ENCODE assay signal across 22 cellular contexts in the genomic region with DNA sequence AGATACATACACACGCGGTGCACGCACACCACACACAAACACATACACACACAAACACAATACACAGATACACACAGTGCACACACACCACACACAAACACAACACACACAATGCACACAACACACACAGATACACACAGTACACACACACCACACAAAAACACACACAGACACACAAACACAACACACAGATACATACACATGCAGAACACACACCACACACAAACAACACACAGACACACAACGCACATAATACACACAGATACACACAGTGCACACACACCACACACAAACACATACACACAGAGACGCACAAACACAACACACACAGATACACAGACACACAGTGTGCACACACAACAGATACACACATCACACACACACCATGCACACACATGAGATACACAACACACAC. TPM values are rescaled to one million over a fixed set of nuclear protein-coding genes. Genes with fewer than 3 reads are reported as not detected.
DNase-seq lines count a peak whose midpoint lies in the region; ATAC-seq, FAIRE-seq and TF ChIP-seq lines count a peak whose summit lies in the region.
"Had no signal": no experiment of that assay in that cellular context is flagged by ENCODE, and none has a peak within 500 bp of the region (broad histone marks: within the 10 kb centered on the region; RNA-seq: fewer than 3 reads in every experiment).

No MANE protein-coding gene starts in this region.

- POLR2A ChIA-PET in HepG2 (lab: Yijun Ruan, JAX), result no interaction called here
- POLR2A ChIA-PET in HEK293T (lab: Yijun Ruan, JAX), result no interaction called here
- POLR2A ChIA-PET in H1 (lab: Charles Lee; ENCODE audit: partially characterized antibody), result no interaction called here

- H4K91ac ChIP-seq in H1 (replicated peaks; ENCODE audit: insufficient read length, low read length), result peak overlapping the region; percentile 54
- no peak overlapping the region for H4K91ac ChIP-seq in trophoblast cell (ENCODE audit: low read depth, low read length)

- H3K36me3 ChIP-seq in HepG2 (replicated peaks in 1 of 2; ENCODE audit: control insufficient read depth in 1 of 2, insufficient read depth in 2 of 2, low read length in 2 of 2), result no peaks in the 10 kb centered on the region
- no peaks in the 10 kb centered on the region for H3K36me3 ChIP-seq in right lobe of liver
- H3K36me3 ChIP-seq in H1 (ENCODE audit: control insufficient read depth in 2 of 4, insufficient read depth in 4 of 4, low read length in 3 of 4), result no peaks in the 10 kb centered on the region; a peak in 1 of 8 replicates
- no peaks in the 10 kb centered on the region for H3K36me3 ChIP-seq in trophoblast cell (ENCODE audit: control insufficient read depth in 1 of 2, insufficient read depth in 2 of 2, low read length in 2 of 2)

- TF ChIP-seq CTCF in HepG2 (CRISPR knock-in tag; IDR thresholded peaks at IDR 0.05) (no peak), right lobe of liver (IDR thresholded peaks at IDR 0.05) (no peak), H1 (IDR thresholded peaks at IDR 0.05; ENCODE audit: control extremely low read depth in 1 of 3, insufficient read depth in 1 of 3, low read depth in 1 of 3, low read length in 3 of 3) (no peak)

- peak overlapping the region; percentile 85 for H3K4ac ChIP-seq in H1 (replicated peaks; ENCODE audit: insufficient read length, low read depth, low read length)
- no peak overlapping the region for H3K4ac ChIP-seq in trophoblast cell (ENCODE audit: low read depth, low read length)

- TF ChIP-seq POLR2A in HepG2 (IDR thresholded peaks at IDR 0.05; ENCODE audit: insufficient read depth in 1 of 2, low read depth in 2 of 2, low read length in 2 of 2), result no peak
- TF ChIP-seq POLR2A in right lobe of liver (IDR thresholded peaks at IDR 0.05), result no peak
- no peak for TF ChIP-seq POLR2A in H1 (IDR thresholded peaks at IDR 0.05; ENCODE audit: control extremely low read depth in 1 of 2, low read depth in 2 of 2, low read length in 2 of 2)

- no peak overlapping the region for H2AFZ ChIP-seq in HepG2 (ENCODE audit: low read length)
- H2AFZ ChIP-seq in H1 (ENCODE audit: low read length), result no peak overlapping the region
- no peak overlapping the region for H2AFZ ChIP-seq in trophoblast cell (ENCODE audit: insufficient read depth, low read length, poor library complexity)

- CTCF ChIA-PET in HepG2 (lab: Yijun Ruan, JAX; ENCODE audit: low intra/inter-chr PET ratio, low total read pairs), result no interaction called here
- CTCF ChIA-PET in HEK293T (lab: Yijun Ruan, JAX), result no interaction called here
- CTCF ChIA-PET in H1 (lab: Charles Lee; ENCODE audit: partially characterized antibody), result interaction anchor here (0.6 to 2.7 kb wide), 2 partner anchors 28 to 44 kb away, joined by 3 to 8 read pairs; no protein-coding TSS in a partner anchor

- H3K27me3 ChIP-seq in HepG2 (ENCODE audit: control insufficient read depth in 1 of 2, insufficient read depth in 2 of 2, low read length in 2 of 2), result peaks cover 3 to 17% of the 10 kb centered on the region in 2 experiments; a peak in 4 of 5 replicates
- no peaks in the 10 kb centered on the region for H3K27me3 ChIP-seq in right lobe of liver
- H3K27me3 ChIP-seq in H1 (replicated peaks in 1 of 4; ENCODE audit: control insufficient read depth in 3 of 4, extremely low read depth in 1 of 4, insufficient read depth in 3 of 4, low read length in 3 of 4), result no peaks in the 10 kb centered on the region; a peak in 1 of 7 replicates
- no peaks in the 10 kb centered on the region for H3K27me3 ChIP-seq in trophoblast cell (ENCODE audit: insufficient read depth, low read length)

- H3K4me1 ChIP-seq in HepG2 (ENCODE audit: insufficient read depth, low read length), result peaks cover 50% of the 10 kb centered on the region
- H3K4me1 ChIP-seq in right lobe of liver, result no peaks in the 10 kb centered on the region
- 0 out of 7 replicates have a peak, but pooled peaks cover 0 to 3% (median 0%) of the 10 kb centered on the region in 4 experiments for H3K4me1 ChIP-seq in H1 (replicated peaks in 1 of 4; ENCODE audit: control insufficient read depth in 3 of 4, insufficient read depth in 4 of 4, low read length in 3 of 4)
- H3K4me1 ChIP-seq in trophoblast cell (ENCODE audit: control insufficient read depth in 1 of 2, insufficient read depth in 2 of 2, low read length in 2 of 2), result no peaks in the 10 kb centered on the region

- peak overlapping the region; percentile 61 for H2BK5ac ChIP-seq in H1 (ENCODE audit: low read depth, low read length)
- no peak overlapping the region for H2BK5ac ChIP-seq in trophoblast cell (ENCODE audit: low read depth, low read length, poor library complexity)

- TF ChIP-seq RAD21 in HepG2 (CRISPR knock-in tag; IDR thresholded peaks at IDR 0.05), result no peak
- TF ChIP-seq RAD21 in H1 (IDR thresholded peaks at IDR 0.05 in 1 of 2, conservative IDR thresholded peaks at IDR 0.05 in 1 of 2; ENCODE audit: low read depth in 2 of 2, low read length in 2 of 2), result no peak

- H3K56ac ChIP-seq in H1 (replicated peaks; ENCODE audit: insufficient read length, low read depth, low read length), result peak overlapping the region; percentile 82

- DNase-seq in HepG2 (ENCODE audit: low spot score) (no peak), right lobe of liver (no peak), HEK293T (ENCODE audit: extremely low spot score) (no peak), H1 (ENCODE audit: low read depth in 1 of 2, low spot score in 2 of 2) (no peak), trophoblast cell (no peak), NCI-H82 treated with DMSO at 0.1 percent for 48 hours (lab: John Stamatoyannopoulos, UW; ENCODE audit: unreplicated experiment) (no peak), NCI-H82 (lab: John Stamatoyannopoulos, UW) (no peak)
- DNase-seq: 8988T; Calu3; CD4-positive, alpha-beta memory T cell; EL; GOT3; H9; Kasumi-1; KG1 had no signal

- no peaks in the 10 kb centered on the region for H3K79me2 ChIP-seq in HepG2 (ENCODE audit: insufficient read depth, low read length)
- H3K79me2 ChIP-seq in H1 (ENCODE audit: control insufficient read depth in 1 of 2, insufficient read depth in 2 of 2, low read length in 2 of 2), result no peaks in the 10 kb centered on the region
- no peaks in the 10 kb centered on the region for H3K79me2 ChIP-seq in trophoblast cell (ENCODE audit: control insufficient read depth, insufficient read depth, low read length, poor library complexity)

- no peak overlapping the region for H4K5ac ChIP-seq in H1 (ENCODE audit: insufficient read length, low read depth, low read length)

- TF ChIP-seq EP300 in HepG2 (IDR thresholded peaks at IDR 0.05; ENCODE audit: low read depth in 2 of 2, low read length in 2 of 2) (no peak), HepG2 (CRISPR knock-in tag; IDR thresholded peaks at IDR 0.05; ENCODE audit: borderline replicate concordance) (no peak), H1 (IDR thresholded peaks at IDR 0.05; ENCODE audit: borderline replicate concordance in 1 of 2, low read depth in 2 of 2, low read length in 2 of 2) (no peak)

- no TSS peak for BruUV-seq in HepG2 (replicated peaks; lab: Mats Ljungman, UMichigan)

- H4K8ac ChIP-seq in H1 (ENCODE audit: extremely low read depth, insufficient read depth, low read length) (no peak overlapping the region), trophoblast cell (ENCODE audit: low read depth, low read length) (no peak overlapping the region)

- H3K14ac ChIP-seq in H1 (ENCODE audit: insufficient read length), result peak overlapping the region; percentile 77
- no peak overlapping the region for H3K14ac ChIP-seq in trophoblast cell (ENCODE audit: low read length)

- ATAC-seq in HepG2 (no peak), right lobe of liver (no peak), HG03196 (IDR thresholded peaks at IDR 0.05; ENCODE audit: unreplicated experiment) (no peak)

- no peak overlapping the region for H4K12ac ChIP-seq in trophoblast cell (ENCODE audit: low read depth, low read length)

- H3K9ac ChIP-seq in HepG2 (ENCODE audit: insufficient read depth, low read depth, low read length), result no peak overlapping the region
- no peak overlapping the region for H3K9ac ChIP-seq in H1 (replicated peaks in 1 of 4; ENCODE audit: extremely low read depth in 1 of 4, low read depth in 3 of 4, low read length in 3 of 4)
- H3K9ac ChIP-seq in trophoblast cell (ENCODE audit: low read length), result no peak overlapping the region

- H2BK12ac ChIP-seq in H1 (ENCODE audit: low read depth, low read length), result peak overlapping the region; percentile 64; the same call in 1 of the 2 replicates
- no peak overlapping the region for H2BK12ac ChIP-seq in trophoblast cell (ENCODE audit: low read length)

- H3K4me3 ChIP-seq in HepG2 (replicated peaks in 1 of 3; ENCODE audit: insufficient read depth in 1 of 3, low read depth in 2 of 3, low read length in 3 of 3) (no peak overlapping the region), right lobe of liver (no peak overlapping the region), H1 (ENCODE audit: extremely low read depth in 1 of 4, insufficient read depth in 2 of 4, low read depth in 3 of 4, low read length in 4 of 4) (no peak overlapping the region), trophoblast cell (ENCODE audit: low read depth, low read length) (no peak overlapping the region)

- H2BK120ac ChIP-seq in H1 (replicated peaks; ENCODE audit: low read depth, low read length) (peak overlapping the region; percentile 43), trophoblast cell (ENCODE audit: insufficient read depth, low read length, poor library complexity) (no peak overlapping the region)

- H2AK5ac ChIP-seq in H1 (ENCODE audit: low read depth, low read length), result peak overlapping the region; percentile 99
- no peak overlapping the region for H2AK5ac ChIP-seq in trophoblast cell (ENCODE audit: low read length)

- in situ Hi-C loops in HepG2 (cut with HindIII; ENCODE audit: extremely low pct_ligation_motif_present, low pct_unique_long_range_greater_than_20kb), result no loop called here

- H2BK20ac ChIP-seq in H1 (ENCODE audit: low read length), result no peak overlapping the region

- H3K18ac ChIP-seq in H1 (ENCODE audit: extremely low read depth, low read length) (no peak overlapping the region), trophoblast cell (ENCODE audit: low read length) (no peak overlapping the region)

- H3K4me2 ChIP-seq in HepG2 (ENCODE audit: low read depth, low read length) (no peak overlapping the region), H1 (ENCODE audit: insufficient read depth in 1 of 2, low read depth in 2 of 2, low read length in 2 of 2) (no peak overlapping the region), trophoblast cell (ENCODE audit: low read length) (no peak overlapping the region)

- peaks cover 25% of the 10 kb centered on the region for H3K23me2 ChIP-seq in H1 (ENCODE audit: low read depth, low read length)

- peak overlapping the region; percentile 50 for H2BK15ac ChIP-seq in H1 (ENCODE audit: low read length)

- H3K23ac ChIP-seq in H1 (ENCODE audit: insufficient read length), result peak overlapping the region; percentile 20
- peak overlapping the region; percentile 8 for H3K23ac ChIP-seq in trophoblast cell (ENCODE audit: low read length)

- no peak overlapping the region for H3K27ac ChIP-seq in HepG2 (ENCODE audit: extremely low read length, insufficient read depth, low read length)
- no peak overlapping the region for H3K27ac ChIP-seq in right lobe of liver
- H3K27ac ChIP-seq in H1 (ENCODE audit: low read depth, low read length), result no peak overlapping the region
- H3K27ac ChIP-seq in trophoblast cell (ENCODE audit: low read depth, low read length), result no peak overlapping the region
- H3K27ac ChIP-seq: C4-2B, HL-60 had no signal

- no peaks in the 10 kb centered on the region; the same call in 1 of the 2 replicates for H3K79me1 ChIP-seq in H1 (ENCODE audit: low read depth, low read length)
- no peaks in the 10 kb centered on the region for H3K79me1 ChIP-seq in trophoblast cell (ENCODE audit: low read length)

- FAIRE-seq in HepG2 (lab: Jason Lieb, UNC) (no peak), H1 (lab: Jason Lieb, UNC) (no peak)
- FAIRE-seq: GM12891 had no signal

- no peaks in the 10 kb centered on the region for H4K20me1 ChIP-seq in HepG2 (ENCODE audit: insufficient read depth, low read length)
- peaks cover 0 to 20% of the 10 kb centered on the region in 2 experiments for H4K20me1 ChIP-seq in H1 (replicated peaks in 1 of 2; ENCODE audit: control insufficient read depth in 1 of 2, insufficient read depth in 2 of 2, low read length in 2 of 2)

- 75% methylated on average over 4 of the region's 5 CpGs for WGBS in HepG2 (ENCODE audit: low lambda C conversion rate)
- 58% methylated on average over 3 of the region's 5 CpGs for WGBS in right lobe of liver (ENCODE audit: insufficient coverage, low coverage, low lambda C conversion rate, missing lambda C conversion rate)
- 93% methylated on average over 5 of the region's 5 CpGs; no CpG with 5 or more reads in 1 of the 2 experiments for WGBS in H1 (ENCODE audit: extremely low coverage in 1 of 2, insufficient coverage in 1 of 2, insufficient read length in 1 of 2, insufficient replicate concordance in 2 of 2, low coverage in 1 of 2, low lambda C conversion rate in 2 of 2, missing lambda C conversion rate in 1 of 2), 2 experiments
- WGBS in trophoblast cell (ENCODE audit: extremely low coverage, insufficient coverage, insufficient read length), result no CpG with 5 or more reads among the region's 5 CpGs

- intact Hi-C loops in HepG2 (cut with micrococcal nuclease; ENCODE audit: unreplicated experiment) (no loop called here), right lobe of liver (cut with DNase I) (no loop called here)

- H3K9me3 ChIP-seq in HepG2 (ENCODE audit: low read length), result peaks cover 3% of the 10 kb centered on the region
- H3K9me3 ChIP-seq in right lobe of liver, result peaks cover 0 to 4% (median 0%) of the 10 kb centered on the region in 4 donors
- H3K9me3 ChIP-seq in H1 (ENCODE audit: insufficient read depth in 2 of 2, low read depth in 1 of 2, low read length in 1 of 2), result peaks cover 1 to 3% of the 10 kb centered on the region in 2 experiments; a peak in 2 of 4 replicates
- H3K9me3 ChIP-seq in trophoblast cell (ENCODE audit: insufficient read depth, low read depth, low read length), result peaks cover 10% of the 10 kb centered on the region

RNA-seq across cellular contexts. Expression of a gene that starts 5.9 kb away (rescaled TPM):
- 0.13 TPM in 1 of 2 replicates, not detected in the other for total RNA-seq in HepG2 (2016; rRNA removed; fragmentation: Illumina TruSeq; extraction: Trizol)
- not detected in 2 replicates for total RNA-seq in HepG2 (2016; cell fraction: cytosol; rRNA removed; fragmentation: Illumina TruSeq; extraction: Trizol; ENCODE audit: low read depth)
- 0.09 TPM in 1 of 2 replicates, not detected in the other for total RNA-seq in HepG2 (2016; cell fraction: insoluble cytoplasmic fraction; rRNA removed; fragmentation: Illumina TruSeq; extraction: Trizol)
- 0.10 TPM in 1 of 2 replicates, not detected in the other for total RNA-seq in HepG2 (2016; cell fraction: membrane; rRNA removed; fragmentation: Illumina TruSeq; extraction: Trizol)
- 0.16 and 0.28 TPM in 2 replicates for total RNA-seq in HepG2 (2016; cell fraction: nucleus; rRNA removed; fragmentation: Illumina TruSeq; extraction: Trizol)
- 0.03 and 0.09 TPM in 2 replicates for polyA plus RNA-seq in HepG2 (2011; rRNA removed)
- polyA plus RNA-seq in HepG2 (2011; cell fraction: cytosol; rRNA removed), result 0.01 and 0.03 TPM in 2 replicates
- 0.45 and 0.48 TPM in 2 replicates for polyA plus RNA-seq in HepG2 (2011; cell fraction: nucleus; rRNA removed)
- 0.04 TPM in 1 of 2 replicates, not detected in the other for polyA plus RNA-seq in HepG2 (2012)
- not detected in 2 replicates for polyA plus RNA-seq in HepG2 (2016; cell fraction: cytosol; fragmentation: Illumina TruSeq; extraction: Trizol; ENCODE audit: low read depth)
- polyA plus RNA-seq in HepG2 (2016; cell fraction: insoluble cytoplasmic fraction; fragmentation: Illumina TruSeq; extraction: Trizol; ENCODE audit: low read depth), result not detected in 2 replicates
- polyA plus RNA-seq in HepG2 (2016; cell fraction: membrane; fragmentation: Illumina TruSeq; extraction: Trizol; ENCODE audit: low read depth), result 0.08 TPM in 1 of 2 replicates, not detected in the other
- 0.14 and 0.17 TPM in 2 replicates for polyA plus RNA-seq in HepG2 (2016; cell fraction: nucleus; fragmentation: Illumina TruSeq; extraction: Trizol; ENCODE audit: insufficient read depth, low read depth)
- polyA minus RNA-seq in HepG2 (2011; rRNA and poly(A)+ RNA removed; ENCODE audit: low replicate concordance), result 0.20 and 0.49 TPM in 2 replicates
- not detected in 2 replicates for polyA minus RNA-seq in HepG2 (2011; cell fraction: cytosol; rRNA and poly(A)+ RNA removed)
- polyA minus RNA-seq in HepG2 (2011; cell fraction: nucleus; rRNA and poly(A)+ RNA removed), result 0.39 and 0.50 TPM in 2 replicates
- total RNA-seq in right lobe of liver, result under 1 TPM in 3 of 6 experiments, not detected in 3; 0.09 to 0.80 (median 0.62) TPM
- total RNA-seq in H1 (2021; fragmentation: NEBNext Ultra II Directional; extraction: Animal tissue kit (Norgen Biotek cat#: 25700)), result not detected in 2 replicates
- polyA plus RNA-seq in H1 (2011; rRNA removed), result 0.02 TPM in 2 replicates
- polyA plus RNA-seq in H1 (2011; cell fraction: cytosol; rRNA removed), result 0.01 TPM
- 0.07 TPM for polyA plus RNA-seq in H1 (2011; cell fraction: nucleus; rRNA removed)
- polyA plus RNA-seq in H1 (2012, experiment 1 of 2), result 0.03 TPM in 2 of 4 replicates, not detected in the others
- polyA plus RNA-seq in H1 (2012, experiment 2 of 2), result 0.03 TPM
- 0.02 TPM for polyA plus RNA-seq in H1 (2013, experiment 1 of 2)
- under 0.01 TPM for polyA plus RNA-seq in H1 (2013, experiment 2 of 2)
- 0.06 TPM in 1 of 2 replicates, not detected in the other for polyA minus RNA-seq in H1 (2011; rRNA and poly(A)+ RNA removed)
- not detected for polyA minus RNA-seq in H1 (2011; cell fraction: cytosol; rRNA and poly(A)+ RNA removed)
- not detected for polyA minus RNA-seq in H1 (2011; cell fraction: nucleus; rRNA and poly(A)+ RNA removed)
- polyA plus RNA-seq in trophoblast cell (2013), result 0.04 TPM in 2 replicates
- total RNA-seq: A673; CD4-positive, alpha-beta memory T cell had no signal
- polyA plus RNA-seq: AG04450; CD4-positive, alpha-beta memory T cell had no signal

RNA-seq across cellular contexts. Expression of a gene that starts 17.5 kb away (rescaled TPM):
- total RNA-seq in HepG2 (2016; rRNA removed; fragmentation: Illumina TruSeq; extraction: Trizol), result 0.59 and 1.0 TPM in 2 replicates
- total RNA-seq in HepG2 (2016; cell fraction: cytosol; rRNA removed; fragmentation: Illumina TruSeq; extraction: Trizol; ENCODE audit: low read depth), result 0.26 and 0.30 TPM in 2 replicates
- total RNA-seq in HepG2 (2016; cell fraction: insoluble cytoplasmic fraction; rRNA removed; fragmentation: Illumina TruSeq; extraction: Trizol), result 0.55 and 1.1 TPM in 2 replicates
- 0.53 and 0.72 TPM in 2 replicates for total RNA-seq in HepG2 (2016; cell fraction: membrane; rRNA removed; fragmentation: Illumina TruSeq; extraction: Trizol)
- 0.72 and 0.81 TPM in 2 replicates for total RNA-seq in HepG2 (2016; cell fraction: nucleus; rRNA removed; fragmentation: Illumina TruSeq; extraction: Trizol)
- 2.4 and 3.4 TPM in 2 replicates for polyA plus RNA-seq in HepG2 (2011; rRNA removed)
- 1.6 and 2.7 TPM in 2 replicates for polyA plus RNA-seq in HepG2 (2011; cell fraction: cytosol; rRNA removed)
- polyA plus RNA-seq in HepG2 (2011; cell fraction: nucleus; rRNA removed), result 11.3 and 15.0 TPM in 2 replicates
- 1.2 and 1.6 TPM in 2 replicates for polyA plus RNA-seq in HepG2 (2012)
- 0.28 and 0.43 TPM in 2 replicates for polyA plus RNA-seq in HepG2 (2016; cell fraction: cytosol; fragmentation: Illumina TruSeq; extraction: Trizol; ENCODE audit: low read depth)
- 0.72 and 1.2 TPM in 2 replicates for polyA plus RNA-seq in HepG2 (2016; cell fraction: insoluble cytoplasmic fraction; fragmentation: Illumina TruSeq; extraction: Trizol; ENCODE audit: low read depth)
- polyA plus RNA-seq in HepG2 (2016; cell fraction: membrane; fragmentation: Illumina TruSeq; extraction: Trizol; ENCODE audit: low read depth), result 0.61 and 1.2 TPM in 2 replicates
- polyA plus RNA-seq in HepG2 (2016; cell fraction: nucleus; fragmentation: Illumina TruSeq; extraction: Trizol; ENCODE audit: insufficient read depth, low read depth), result 3.5 and 3.8 TPM in 2 replicates
- 2.9 and 5.8 TPM in 2 replicates for polyA minus RNA-seq in HepG2 (2011; rRNA and poly(A)+ RNA removed; ENCODE audit: low replicate concordance)
- polyA minus RNA-seq in HepG2 (2011; cell fraction: cytosol; rRNA and poly(A)+ RNA removed), result 1.4 and 1.6 TPM in 2 replicates
- 1.7 TPM in 2 replicates for polyA minus RNA-seq in HepG2 (2011; cell fraction: nucleus; rRNA and poly(A)+ RNA removed)
- total RNA-seq in right lobe of liver, result 1 to 10 TPM; 1.3 to 4.8 (median 4.1) TPM
- total RNA-seq in H1 (2021; fragmentation: NEBNext Ultra II Directional; extraction: Animal tissue kit (Norgen Biotek cat#: 25700)), result 15.7 and 18.0 TPM in 2 replicates
- polyA plus RNA-seq in H1 (2011; rRNA removed), result 12.8 and 19.8 TPM in 2 replicates
- polyA plus RNA-seq in H1 (2011; cell fraction: cytosol; rRNA removed), result 13.8 TPM
- 39.2 TPM for polyA plus RNA-seq in H1 (2011; cell fraction: nucleus; rRNA removed)
- 9.3 to 15.2 TPM (median 14.5 TPM) in 4 replicates for polyA plus RNA-seq in H1 (2012, experiment 1 of 2)
- polyA plus RNA-seq in H1 (2012, experiment 2 of 2), result 12.0 TPM
- polyA plus RNA-seq in H1 (2013, experiment 1 of 2), result 14.4 TPM
- 13.9 TPM for polyA plus RNA-seq in H1 (2013, experiment 2 of 2)
- polyA minus RNA-seq in H1 (2011; rRNA and poly(A)+ RNA removed), result 3.5 and 4.2 TPM in 2 replicates
- 12.7 TPM for polyA minus RNA-seq in H1 (2011; cell fraction: cytosol; rRNA and poly(A)+ RNA removed)
- polyA minus RNA-seq in H1 (2011; cell fraction: nucleus; rRNA and poly(A)+ RNA removed), result 11.2 TPM
- 17.8 and 18.5 TPM in 2 replicates for polyA plus RNA-seq in trophoblast cell (2013)
- polyA plus RNA-seq: IgD-negative memory B cell had no signal

RNA-seq across cellular contexts. Expression of a gene that starts 53.7 kb away (rescaled TPM):
- total RNA-seq in HepG2 (2016; rRNA removed; fragmentation: Illumina TruSeq; extraction: Trizol), result 5.4 and 8.0 TPM in 2 replicates
- total RNA-seq in HepG2 (2016; cell fraction: cytosol; rRNA removed; fragmentation: Illumina TruSeq; extraction: Trizol; ENCODE audit: low read depth), result 8.5 and 9.7 TPM in 2 replicates
- total RNA-seq in HepG2 (2016; cell fraction: insoluble cytoplasmic fraction; rRNA removed; fragmentation: Illumina TruSeq; extraction: Trizol), result 5.7 and 10.6 TPM in 2 replicates
- 8.2 and 10.5 TPM in 2 replicates for total RNA-seq in HepG2 (2016; cell fraction: membrane; rRNA removed; fragmentation: Illumina TruSeq; extraction: Trizol)
- 2.7 and 3.8 TPM in 2 replicates for total RNA-seq in HepG2 (2016; cell fraction: nucleus; rRNA removed; fragmentation: Illumina TruSeq; extraction: Trizol)
- polyA plus RNA-seq in HepG2 (2011; rRNA removed), result 3.4 and 4.5 TPM in 2 replicates
- polyA plus RNA-seq in HepG2 (2011; cell fraction: cytosol; rRNA removed), result 1.9 and 8.6 TPM in 2 replicates
- polyA plus RNA-seq in HepG2 (2011; cell fraction: nucleus; rRNA removed), result 4.9 and 10.5 TPM in 2 replicates
- 1.9 and 2.8 TPM in 2 replicates for polyA plus RNA-seq in HepG2 (2012)
- polyA plus RNA-seq in HepG2 (2016; cell fraction: cytosol; fragmentation: Illumina TruSeq; extraction: Trizol; ENCODE audit: low read depth), result 8.4 and 8.5 TPM in 2 replicates
- 4.0 and 5.1 TPM in 2 replicates for polyA plus RNA-seq in HepG2 (2016; cell fraction: insoluble cytoplasmic fraction; fragmentation: Illumina TruSeq; extraction: Trizol; ENCODE audit: low read depth)
- polyA plus RNA-seq in HepG2 (2016; cell fraction: membrane; fragmentation: Illumina TruSeq; extraction: Trizol; ENCODE audit: low read depth), result 6.4 and 6.8 TPM in 2 replicates
- 5.5 and 7.2 TPM in 2 replicates for polyA plus RNA-seq in HepG2 (2016; cell fraction: nucleus; fragmentation: Illumina TruSeq; extraction: Trizol; ENCODE audit: insufficient read depth, low read depth)
- polyA minus RNA-seq in HepG2 (2011; rRNA and poly(A)+ RNA removed; ENCODE audit: low replicate concordance), result 0.90 and 2.5 TPM in 2 replicates
- 1.3 TPM in 1 of 2 replicates, not detected in the other for polyA minus RNA-seq in HepG2 (2011; cell fraction: cytosol; rRNA and poly(A)+ RNA removed)
- polyA minus RNA-seq in HepG2 (2011; cell fraction: nucleus; rRNA and poly(A)+ RNA removed), result 2.6 and 2.8 TPM in 2 replicates
- 10 to 100 TPM in 3 of 6 experiments, 1 to 10 TPM in 3; 5.0 to 26.0 (median 10.4) TPM for total RNA-seq in right lobe of liver
- total RNA-seq in H1 (2021; fragmentation: NEBNext Ultra II Directional; extraction: Animal tissue kit (Norgen Biotek cat#: 25700)), result 17.9 and 19.0 TPM in 2 replicates
- polyA plus RNA-seq in H1 (2011; rRNA removed), result 11.6 and 13.6 TPM in 2 replicates
- 19.7 TPM for polyA plus RNA-seq in H1 (2011; cell fraction: cytosol; rRNA removed)
- polyA plus RNA-seq in H1 (2011; cell fraction: nucleus; rRNA removed), result 13.9 TPM
- polyA plus RNA-seq in H1 (2012, experiment 1 of 2), result 6.2 to 15.0 TPM (median 13.2 TPM) in 4 replicates
- 11.1 TPM for polyA plus RNA-seq in H1 (2012, experiment 2 of 2)
- 14.6 TPM for polyA plus RNA-seq in H1 (2013, experiment 1 of 2)
- 15.8 TPM for polyA plus RNA-seq in H1 (2013, experiment 2 of 2)
- polyA minus RNA-seq in H1 (2011; rRNA and poly(A)+ RNA removed), result 0.61 and 1.1 TPM in 2 replicates
- 3.7 TPM for polyA minus RNA-seq in H1 (2011; cell fraction: cytosol; rRNA and poly(A)+ RNA removed)
- polyA minus RNA-seq in H1 (2011; cell fraction: nucleus; rRNA and poly(A)+ RNA removed), result 10.4 TPM
- 8.7 and 10.1 TPM in 2 replicates for polyA plus RNA-seq in trophoblast cell (2013)
